In the genomic region with DNA sequence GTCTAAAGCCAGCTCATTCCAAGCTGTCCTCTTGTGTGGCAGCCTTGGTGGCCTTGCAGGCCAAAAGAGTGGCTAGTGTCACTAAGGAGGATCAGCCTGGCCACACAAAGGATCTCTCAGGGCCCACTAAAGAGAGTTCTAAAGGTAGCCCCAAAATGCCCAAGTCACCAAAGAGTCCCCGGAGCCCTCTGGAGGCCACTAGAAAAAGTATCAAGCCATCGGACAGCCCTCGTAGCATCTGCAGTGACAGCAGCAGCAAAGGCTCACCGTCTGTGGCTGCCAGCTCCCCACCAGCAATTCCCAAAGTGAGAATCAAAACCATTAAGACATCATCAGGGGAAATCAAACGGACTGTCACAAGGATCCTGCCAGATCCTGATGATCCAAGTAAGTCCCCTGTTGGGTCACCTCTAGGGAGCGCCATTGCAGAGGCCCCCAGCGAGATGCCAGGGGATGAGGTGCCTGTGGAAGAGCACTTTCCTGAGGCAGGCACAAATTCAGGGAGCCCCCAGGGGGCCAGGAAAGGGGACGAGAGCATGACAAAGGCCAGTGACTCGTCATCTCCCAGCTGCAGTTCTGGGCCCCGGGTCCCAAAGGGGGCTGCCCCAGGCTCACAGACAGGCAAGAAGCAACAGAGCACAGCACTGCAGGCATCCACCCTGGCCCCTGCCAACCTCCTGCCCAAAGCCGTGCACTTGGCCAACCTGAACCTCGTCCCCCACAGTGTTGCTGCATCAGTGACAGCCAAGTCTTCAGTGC, we compare ENCODE assay signal across 1 cellular context.
TF ChIP-seq lines count a peak whose summit lies in the region.

No MANE protein-coding gene starts in this region.

TF ChIP-seq in H1, 55 proteins besides CTCF, POLR2A, EP300 and RAD21:
- no peak for TF ChIP-seq SRF (IDR thresholded peaks at IDR 0.05; ENCODE audit: low read depth, low read length)
- no peak for TF ChIP-seq RXRA (IDR thresholded peaks at IDR 0.05; ENCODE audit: insufficient read depth, low read depth, low read length)
- no peak for TF ChIP-seq GTF2F1 (IDR thresholded peaks at IDR 0.05; ENCODE audit: borderline replicate concordance, low read depth, low read length)
- TF ChIP-seq HDAC2 (IDR thresholded peaks at IDR 0.05; ENCODE audit: borderline replicate concordance in 1 of 2, low read depth in 2 of 2, low read length in 2 of 2): 0 out of 4 replicates have a peak, but pooled peaks of 1 of the 2 experiments have one; percentile 30
- peak; percentile 26; the same call in 1 of the 2 replicates for TF ChIP-seq KDM1A (IDR thresholded peaks at IDR 0.05; ENCODE audit: borderline replicate concordance, low read length)
- TF ChIP-seq CBX8 (IDR thresholded peaks at IDR 0.05; ENCODE audit: borderline replicate concordance, low read depth, low read length): no peak
- TF ChIP-seq, protein P1, sequence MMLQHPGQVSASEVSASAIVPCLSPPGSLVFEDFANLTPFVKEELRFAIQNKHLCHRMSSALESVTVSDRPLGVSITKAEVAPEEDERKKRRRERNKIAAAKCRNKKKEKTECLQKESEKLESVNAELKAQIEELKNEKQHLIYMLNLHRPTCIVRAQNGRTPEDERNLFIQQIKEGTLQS (IDR thresholded peaks at IDR 0.05; ENCODE audit: insufficient read depth, low read depth, low read length): no peak
- TF ChIP-seq, protein P2, sequence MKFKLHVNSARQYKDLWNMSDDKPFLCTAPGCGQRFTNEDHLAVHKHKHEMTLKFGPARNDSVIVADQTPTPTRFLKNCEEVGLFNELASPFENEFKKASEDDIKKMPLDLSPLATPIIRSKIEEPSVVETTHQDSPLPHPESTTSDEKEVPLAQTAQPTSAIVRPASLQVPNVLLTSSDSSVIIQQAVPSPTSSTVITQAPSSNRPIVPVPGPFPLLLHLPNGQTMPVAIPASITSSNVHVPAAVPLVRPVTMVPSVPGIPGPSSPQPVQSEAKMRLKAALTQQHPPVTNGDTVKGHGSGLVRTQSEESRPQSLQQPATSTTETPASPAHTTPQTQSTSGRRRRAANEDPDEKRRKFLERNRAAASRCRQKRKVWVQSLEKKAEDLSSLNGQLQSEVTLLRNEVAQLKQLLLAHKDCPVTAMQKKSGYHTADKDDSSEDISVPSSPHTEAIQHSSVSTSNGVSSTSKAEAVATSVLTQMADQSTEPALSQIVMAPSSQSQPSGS (IDR thresholded peaks at IDR 0.05; ENCODE audit: low read length): no peak
- peak; percentile 21; the same call in 1 of the 2 replicates for TF ChIP-seq MAFK (IDR thresholded peaks at IDR 0.05; ENCODE audit: low read depth, low read length)
- peak; percentile 30; the same call in 1 of the 2 replicates for TF ChIP-seq CREB1 (IDR thresholded peaks at IDR 0.05)
- no peak for TF ChIP-seq SUZ12 (IDR thresholded peaks at IDR 0.05; ENCODE audit: low read length)
- TF ChIP-seq YY1 (IDR thresholded peaks at IDR 0.05; ENCODE audit: low read depth, low read length): no peak
